In the genomic region with DNA sequence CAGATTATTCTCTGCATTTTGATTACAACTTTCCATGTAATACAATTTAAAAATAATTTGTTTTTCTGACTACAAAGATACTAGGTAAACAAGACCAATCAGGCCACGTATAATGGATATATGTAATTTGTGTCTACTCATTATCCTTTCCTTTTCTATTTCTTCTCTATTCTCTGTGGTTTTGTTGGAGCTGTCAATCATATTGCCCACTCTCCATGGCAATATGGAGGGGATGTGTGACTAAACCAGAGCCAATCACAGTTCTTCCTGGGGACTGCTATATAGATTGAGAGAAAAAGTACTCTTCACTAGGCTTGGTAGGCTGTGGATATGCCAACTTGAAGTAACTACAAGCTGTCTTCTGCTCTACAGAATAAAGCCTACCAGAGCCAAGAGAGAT, we compare ENCODE assay signal across 1 cellular context.
TF ChIP-seq lines count a peak whose summit lies in the region.

No MANE protein-coding gene starts in this region.

TF ChIP-seq in SK-N-SH, 30 proteins besides CTCF, POLR2A, EP300 and RAD21 (continued from another document):
- TF ChIP-seq REST (IDR thresholded peaks at IDR 0.05; ENCODE audit: low read depth, low read length), result no peak
- TF ChIP-seq, protein P1, sequence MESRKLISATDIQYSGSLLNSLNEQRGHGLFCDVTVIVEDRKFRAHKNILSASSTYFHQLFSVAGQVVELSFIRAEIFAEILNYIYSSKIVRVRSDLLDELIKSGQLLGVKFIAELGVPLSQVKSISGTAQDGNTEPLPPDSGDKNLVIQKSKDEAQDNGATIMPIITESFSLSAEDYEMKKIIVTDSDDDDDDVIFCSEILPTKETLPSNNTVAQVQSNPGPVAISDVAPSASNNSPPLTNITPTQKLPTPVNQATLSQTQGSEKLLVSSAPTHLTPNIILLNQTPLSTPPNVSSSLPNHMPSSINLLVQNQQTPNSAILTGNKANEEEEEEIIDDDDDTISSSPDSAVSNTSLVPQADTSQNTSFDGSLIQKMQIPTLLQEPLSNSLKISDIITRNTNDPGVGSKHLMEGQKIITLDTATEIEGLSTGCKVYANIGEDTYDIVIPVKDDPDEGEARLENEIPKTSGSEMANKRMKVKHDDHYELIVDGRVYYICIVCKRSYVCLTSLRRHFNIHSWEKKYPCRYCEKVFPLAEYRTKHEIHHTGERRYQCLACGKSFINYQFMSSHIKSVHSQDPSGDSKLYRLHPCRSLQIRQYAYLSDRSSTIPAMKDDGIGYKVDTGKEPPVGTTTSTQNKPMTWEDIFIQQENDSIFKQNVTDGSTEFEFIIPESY (IDR thresholded peaks at IDR 0.05; ENCODE audit: borderline replicate concordance, low read depth), result no peak
- no peak for TF ChIP-seq ELF1 (IDR thresholded peaks at IDR 0.05)
- TF ChIP-seq, protein P2, sequence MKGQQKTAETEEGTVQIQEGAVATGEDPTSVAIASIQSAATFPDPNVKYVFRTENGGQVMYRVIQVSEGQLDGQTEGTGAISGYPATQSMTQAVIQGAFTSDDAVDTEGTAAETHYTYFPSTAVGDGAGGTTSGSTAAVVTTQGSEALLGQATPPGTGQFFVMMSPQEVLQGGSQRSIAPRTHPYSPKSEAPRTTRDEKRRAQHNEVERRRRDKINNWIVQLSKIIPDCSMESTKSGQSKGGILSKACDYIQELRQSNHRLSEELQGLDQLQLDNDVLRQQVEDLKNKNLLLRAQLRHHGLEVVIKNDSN (IDR thresholded peaks at IDR 0.05; ENCODE audit: borderline replicate concordance, low read depth), result no peak
- TF ChIP-seq CHD2 (IDR thresholded peaks at IDR 0.05; ENCODE audit: low read length, partially characterized antibody), result no peak
- TF ChIP-seq TAF1 (IDR thresholded peaks at IDR 0.05; ENCODE audit: borderline replicate concordance, low read depth, low read length), result no peak
- no peak for TF ChIP-seq USF2 (IDR thresholded peaks at IDR 0.05; ENCODE audit: borderline replicate concordance, low read depth, low read length)
- TF ChIP-seq, protein P3, sequence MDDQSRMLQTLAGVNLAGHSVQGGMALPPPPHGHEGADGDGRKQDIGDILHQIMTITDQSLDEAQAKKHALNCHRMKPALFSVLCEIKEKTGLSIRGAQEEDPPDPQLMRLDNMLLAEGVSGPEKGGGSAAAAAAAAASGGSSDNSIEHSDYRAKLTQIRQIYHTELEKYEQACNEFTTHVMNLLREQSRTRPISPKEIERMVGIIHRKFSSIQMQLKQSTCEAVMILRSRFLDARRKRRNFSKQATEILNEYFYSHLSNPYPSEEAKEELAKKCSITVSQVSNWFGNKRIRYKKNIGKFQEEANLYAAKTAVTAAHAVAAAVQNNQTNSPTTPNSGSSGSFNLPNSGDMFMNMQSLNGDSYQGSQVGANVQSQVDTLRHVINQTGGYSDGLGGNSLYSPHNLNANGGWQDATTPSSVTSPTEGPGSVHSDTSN (IDR thresholded peaks at IDR 0.05), result no peak
- TF ChIP-seq MEF2A (IDR thresholded peaks at IDR 0.05; ENCODE audit: borderline replicate concordance, low read depth), result no peak
- no peak for TF ChIP-seq IRF3 (IDR thresholded peaks at IDR 0.05; ENCODE audit: low read depth, low read length)
- no peak for TF ChIP-seq JUND (IDR thresholded peaks at IDR 0.05)
- TF ChIP-seq MXI1 (IDR thresholded peaks at IDR 0.05; ENCODE audit: low read depth, low read length), result no peak
